9 cellular contexts compared by ENCODE assay signal in genomic region chr6:90083891-90084290, GRCh38.
DNase-seq lines count a peak whose midpoint lies in the region; ATAC-seq, FAIRE-seq and TF ChIP-seq lines count a peak whose summit lies in the region.
"Had no signal": no experiment of that assay in that cellular context is flagged by ENCODE, and none has a peak within 500 bp of the region (broad histone marks: within the 10 kb centered on the region; RNA-seq: fewer than 3 reads in every experiment).

No MANE protein-coding gene starts in this region.

- ATAC-seq in HG02623 (IDR thresholded peaks at IDR 0.05; ENCODE audit: unreplicated experiment) (peak; percentile 53), foreskin keratinocyte (no peak), heart left ventricle (no peak)

- H3K27me3 ChIP-seq in foreskin keratinocyte, result no peaks in the 10 kb centered on the region
- H3K27me3 ChIP-seq in heart left ventricle, result no peaks in the 10 kb centered on the region

- DNase-seq in GM12891 (ENCODE audit: insufficient read length, low spot score) (no peak), OCI-M1 (lab: John Stamatoyannopoulos, UW) (peak; percentile 91), NCI-H2171 (lab: John Stamatoyannopoulos, UW) (no peak), GOT3 (lab: John Stamatoyannopoulos, UW) (no peak), foreskin keratinocyte (no peak), heart left ventricle (no peak)
- DNase-seq in effector CD8-positive, alpha-beta T cell (lab: John Stamatoyannopoulos, UW), result peak; percentile 6
- DNase-seq: DMS79 treated with DMSO at 0.1 percent for 48 hours had no signal

- H3K27ac ChIP-seq in foreskin keratinocyte (no peak overlapping the region), heart left ventricle (no peak overlapping the region)

- no peak for TF ChIP-seq CTCF in foreskin keratinocyte (conservative IDR thresholded peaks at IDR 0.05)
- TF ChIP-seq CTCF in heart left ventricle (IDR thresholded peaks at IDR 0.05), result no peak

- H3K4me3 ChIP-seq in heart left ventricle, result no peak overlapping the region

- no peaks in the 10 kb centered on the region for H3K36me3 ChIP-seq in heart left ventricle

- intact Hi-C loops in heart left ventricle (cut with DNase I), result loop anchor here in 1 of 10 donors (10.0 kb wide), 1 partner anchor 109 kb away; no protein-coding TSS in a partner anchor

- H3K4me1 ChIP-seq in foreskin keratinocyte (peaks cover 29% of the 10 kb centered on the region), heart left ventricle (peaks cover 0 to 14% (median 0%) of the 10 kb centered on the region in 12 donors)

- no peak for TF ChIP-seq POLR2A in GM12891 (IDR thresholded peaks at IDR 0.05; ENCODE audit: low read depth, low read length)
- no peak for TF ChIP-seq POLR2A in heart left ventricle (IDR thresholded peaks at IDR 0.05)

- H3K9me3 ChIP-seq in heart left ventricle, result no peaks in the 10 kb centered on the region

- WGBS in heart left ventricle, 4 donors, result 78 to 89% (median 84%) methylated on average over 4 of the region's 4 CpGs

- peak; percentile 77 for FAIRE-seq in GM12891 (lab: Jason Lieb, UNC)

TF ChIP-seq in GM12891, 5 proteins besides CTCF, POLR2A, EP300 and RAD21:
- TF ChIP-seq TAF1 (IDR thresholded peaks at IDR 0.05; ENCODE audit: low read depth, low read length) (no peak), POU2F2 (IDR thresholded peaks at IDR 0.05; ENCODE audit: low read depth, low read length) (0 out of 2 replicates have a peak, but pooled peaks have one; percentile 25), POLR2AphosphoS5 (IDR thresholded peaks at IDR 0.05; ENCODE audit: low read depth, low read length) (no peak), SPI1 (IDR thresholded peaks at IDR 0.05; ENCODE audit: low read depth, low read length) (peak; percentile 94)

Comparison
In these comparisons a context has a peak if more than half of its experiments do, and no peak if none do; other contexts are left out.
1. DNase-seq: peak in OCI-M1 (single experiment) and effector CD8-positive, alpha-beta T cell (single experiment); none in GM12891 (single experiment), NCI-H2171 (single experiment), GOT3 (single experiment), foreskin keratinocyte (0 of 2) and heart left ventricle (0 of 5).